22 cellular contexts compared by ENCODE assay signal in genomic region chr21:42137191-42137913, GRCh38.
"Had no signal": no experiment of that assay in that cellular context is flagged by ENCODE, and none has a peak within 500 bp of the region (broad histone marks: within the 10 kb centered on the region; RNA-seq: fewer than 3 reads in every experiment).

No MANE protein-coding gene starts in this region.

- ATAC-seq: effector memory CD8-positive, alpha-beta T cell; gastrocnemius medialis; left lobe of liver; natural killer cell treated with Interleukin-12 subunit alpha and Interleukin-12 subunit beta and Interleukin-15 and Interleukin-18, amount 100 ng/mL, for 72 hours; pancreas; right lobe of liver; stimulated activated naive B cell treated with anti-CD40 and anti-IgM and Interleukin-4, amounts not matched to agents 10 μg/mL and 1 μg/mL and 100 μg/mL, for 72 hours had no signal

- H3K4me3 Mint-ChIP-seq: effector memory CD8-positive, alpha-beta T cell; memory B cell; natural killer cell treated with Interleukin-12 subunit alpha and Interleukin-12 subunit beta and Interleukin-15 and Interleukin-18, amount 100 ng/mL, for 72 hours; neural progenitor cell; stimulated activated naive B cell treated with anti-CD40 and anti-IgM and Interleukin-4, amounts not matched to agents 10 μg/mL and 1 μg/mL and 100 μg/mL, for 72 hours; type B pancreatic cell had no signal

- H3K27ac ChIP-seq: gastrocnemius medialis, neural progenitor cell, pancreas, right lobe of liver, stomach, thyroid gland had no signal

- DNase-seq: cerebellar nuclear complex; cortex of kidney; effector memory CD8-positive, alpha-beta T cell; foreskin fibroblast; gastrocnemius medialis; head of caudate nucleus; occipital lobe; small intestine; stimulated activated CD4-positive, alpha-beta T cell treated with anti-CD3 and anti-CD28 coated beads, Interleukin-15, amount 100 ng/mL, for 24 hours; stimulated activated CD4-positive, alpha-beta T cell treated with anti-CD3 and anti-CD28 coated beads, Interleukin-2, amount 100 ng/mL, for 48 hours; stimulated activated naive B cell treated with anti-CD40 and anti-IgM and Interleukin-4, amounts not matched to agents 10 μg/mL and 1 μg/mL and 100 μg/mL, for 72 hours; stomach; thyroid gland had no signal

- H3K4me2 ChIP-seq: neural progenitor cell had no signal

- H3K9ac ChIP-seq: neural progenitor cell had no signal

- H3K4me3 ChIP-seq: gastrocnemius medialis, lung, neural progenitor cell, pancreas, right lobe of liver, stomach, thyroid gland had no signal

- H3K4me1 ChIP-seq: gastrocnemius medialis, neural progenitor cell, pancreas, right lobe of liver, stomach, thyroid gland had no signal

- H3K9me3 Mint-ChIP-seq: effector memory CD8-positive, alpha-beta T cell; memory B cell; natural killer cell treated with Interleukin-12 subunit alpha and Interleukin-12 subunit beta and Interleukin-15 and Interleukin-18, amount 100 ng/mL, for 72 hours; neural progenitor cell; stimulated activated naive B cell treated with anti-CD40 and anti-IgM and Interleukin-4, amounts not matched to agents 10 μg/mL and 1 μg/mL and 100 μg/mL, for 72 hours; type B pancreatic cell had no signal

- H3K9me3 ChIP-seq: gastrocnemius medialis, pancreas, right lobe of liver, stomach, thyroid gland had no signal

- H3K27me3 ChIP-seq: gastrocnemius medialis, neural progenitor cell, pancreas, right lobe of liver, thyroid gland had no signal

- H3K27me3 Mint-ChIP-seq: stimulated activated naive B cell treated with anti-CD40 and anti-IgM and Interleukin-4, amounts not matched to agents 10 μg/mL and 1 μg/mL and 100 μg/mL, for 72 hours; type B pancreatic cell had no signal

- H3K36me3 ChIP-seq: gastrocnemius medialis, neural progenitor cell, pancreas, right lobe of liver, stomach, thyroid gland had no signal

- H3K36me3 Mint-ChIP-seq: memory B cell; natural killer cell treated with Interleukin-12 subunit alpha and Interleukin-12 subunit beta and Interleukin-15 and Interleukin-18, amount 100 ng/mL, for 72 hours; neural progenitor cell; stimulated activated naive B cell treated with anti-CD40 and anti-IgM and Interleukin-4, amounts not matched to agents 10 μg/mL and 1 μg/mL and 100 μg/mL, for 72 hours; type B pancreatic cell had no signal

- H2AFZ ChIP-seq: neural progenitor cell had no signal

- H3K27ac Mint-ChIP-seq: effector memory CD8-positive, alpha-beta T cell; memory B cell; natural killer cell treated with Interleukin-12 subunit alpha and Interleukin-12 subunit beta and Interleukin-15 and Interleukin-18, amount 100 ng/mL, for 72 hours; neural progenitor cell; progenitor cell of endocrine pancreas; type B pancreatic cell had no signal
